8 cellular contexts compared by ENCODE assay signal in the genomic region with DNA sequence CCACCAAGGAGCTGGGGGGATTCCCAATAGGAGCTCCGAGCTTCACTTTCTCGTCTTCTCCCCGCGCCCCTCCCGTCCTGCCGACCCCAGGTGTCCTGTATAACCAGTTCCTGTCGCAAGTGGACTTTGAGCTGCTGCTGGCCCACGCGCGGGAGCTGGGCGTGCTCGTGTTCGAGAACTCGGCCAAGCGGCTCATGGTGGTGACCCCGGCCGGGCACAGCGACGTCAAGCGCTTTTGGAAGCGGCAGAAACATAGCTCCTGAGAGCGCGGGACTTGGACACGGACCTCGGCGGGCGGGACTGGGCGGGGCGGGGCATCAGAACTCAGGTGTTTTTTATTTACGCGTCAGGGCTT. TPM values are rescaled to one million over a fixed set of nuclear protein-coding genes. Genes with fewer than 3 reads are reported as not detected.
A peak's percentile ranks its signal among the peaks of the same experiment; 100 is the strongest.
DNase-seq lines count a peak whose midpoint lies in the region; ATAC-seq, FAIRE-seq and TF ChIP-seq lines count a peak whose summit lies in the region.

No MANE protein-coding gene starts in this region.

- H3K4me3 ChIP-seq in H7 (ENCODE audit: insufficient read depth, low read depth, low read length) (peak overlapping the region; percentile 62), right cardiac atrium (ENCODE audit: low read length) (peak overlapping the region; percentile 37)

- no peaks in the 10 kb centered on the region for H3K27me3 ChIP-seq in H7 (ENCODE audit: control insufficient read depth, insufficient read depth, low read length)
- H3K27me3 ChIP-seq in right cardiac atrium (ENCODE audit: control insufficient read depth, insufficient read depth), result no peaks in the 10 kb centered on the region

- TF ChIP-seq POLR2A in GM12892 (IDR thresholded peaks at IDR 0.05; ENCODE audit: low read depth, low read length), result no peak

- ATAC-seq in WTC11 (peak; percentile 38), right cardiac atrium (peak; percentile 55 to 56), HG02798 (IDR thresholded peaks at IDR 0.05; ENCODE audit: poor library complexity, unreplicated experiment) (no peak)

- POLR2A ChIA-PET in WTC11 (lab: Charles Lee), result interaction anchor here (0.5 to 2.2 kb wide), 9 partner anchors 13 to 258 kb away, joined by 3 to 12 read pairs (median 4); no protein-coding TSS in a partner anchor

- intact Hi-C loops in right cardiac atrium (cut with DNase I), result loop anchor here in 3 of 4 donors (2.0 to 10.0 kb wide), 3 partner anchors 155 to 169 kb away; a partner anchor contains a TSS

- peak overlapping the region; percentile 90 for H3K4me3 Mint-ChIP-seq in WTC11

- H3K27ac ChIP-seq in right cardiac atrium (ENCODE audit: low read length), result peak overlapping the region; percentile 71

- peaks cover 27% of the 10 kb centered on the region for H3K4me1 Mint-ChIP-seq in WTC11

- peaks cover 21% of the 10 kb centered on the region for H3K36me3 ChIP-seq in H7 (replicated peaks; ENCODE audit: control insufficient read depth, insufficient read depth, low read length)

- 5% methylated on average over 31 of the region's 31 CpGs for WGBS in right cardiac atrium

- no peaks in the 10 kb centered on the region for H3K9me3 ChIP-seq in right cardiac atrium (ENCODE audit: control insufficient read depth, low read length)

- H3K36me3 Mint-ChIP-seq in WTC11, result peaks cover 46% of the 10 kb centered on the region

- peaks cover 5% of the 10 kb centered on the region for H3K4me1 ChIP-seq in right cardiac atrium (ENCODE audit: control insufficient read depth, insufficient read depth, low read length)

- DNase-seq in H7 (no peak), WTC11 (ENCODE audit: low spot score) (no peak), right cardiac atrium (no peak), smooth muscle cell of the brain vasculature (ENCODE audit: low read depth, low spot score) (peak; percentile 28), urothelium cell line (ENCODE audit: low spot score) (no peak), GM12892 (ENCODE audit: insufficient read length) (no peak), GF-D8 (lab: John Stamatoyannopoulos, UW) (no peak)

- CTCF ChIA-PET in WTC11 (lab: Charles Lee), result interaction anchor here (0.6 to 6.4 kb wide), 43 partner anchors 12 to 503 kb away, joined by 3 to 124 read pairs (median 4); a partner anchor contains a TSS

- TF ChIP-seq CTCF in WTC11 (IDR thresholded peaks at IDR 0.05), result no peak

- no peak for FAIRE-seq in urothelium cell line (lab: Jason Lieb, UNC)
- FAIRE-seq in GM12892 (lab: Jason Lieb, UNC), result no peak

- H3K27me3 Mint-ChIP-seq in WTC11 (ENCODE audit: low read depth), result no peaks in the 10 kb centered on the region

- H3K9me3 Mint-ChIP-seq in WTC11, result no peaks in the 10 kb centered on the region

- H3K27ac Mint-ChIP-seq in WTC11, result peak overlapping the region; percentile 25

TF ChIP-seq in WTC11, 78 proteins besides CTCF, POLR2A, EP300 and RAD21 (continues in another document):
- TF ChIP-seq, protein P1, sequence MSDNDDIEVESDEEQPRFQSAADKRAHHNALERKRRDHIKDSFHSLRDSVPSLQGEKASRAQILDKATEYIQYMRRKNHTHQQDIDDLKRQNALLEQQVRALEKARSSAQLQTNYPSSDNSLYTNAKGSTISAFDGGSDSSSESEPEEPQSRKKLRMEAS (CRISPR knock-in tag; IDR thresholded peaks at IDR 0.05), result no peak
- TF ChIP-seq, protein P2, sequence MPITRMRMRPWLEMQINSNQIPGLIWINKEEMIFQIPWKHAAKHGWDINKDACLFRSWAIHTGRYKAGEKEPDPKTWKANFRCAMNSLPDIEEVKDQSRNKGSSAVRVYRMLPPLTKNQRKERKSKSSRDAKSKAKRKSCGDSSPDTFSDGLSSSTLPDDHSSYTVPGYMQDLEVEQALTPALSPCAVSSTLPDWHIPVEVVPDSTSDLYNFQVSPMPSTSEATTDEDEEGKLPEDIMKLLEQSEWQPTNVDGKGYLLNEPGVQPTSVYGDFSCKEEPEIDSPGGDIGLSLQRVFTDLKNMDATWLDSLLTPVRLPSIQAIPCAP (CRISPR knock-in tag; IDR thresholded peaks at IDR 0.05), result no peak
- TF ChIP-seq FOXK1 (CRISPR knock-in tag; IDR thresholded peaks at IDR 0.05) (no peak), NR2C2 (CRISPR knock-in tag; IDR thresholded peaks at IDR 0.05) (no peak), ETV6 (CRISPR knock-in tag; IDR thresholded peaks at IDR 0.05) (no peak), ZNF396 (CRISPR knock-in tag; IDR thresholded peaks at IDR 0.05; ENCODE audit: borderline replicate concordance) (no peak), ATF1 (CRISPR knock-in tag; IDR thresholded peaks at IDR 0.05) (no peak), ZNF263 (CRISPR knock-in tag; IDR thresholded peaks at IDR 0.05; ENCODE audit: low read depth) (no peak)
- TF ChIP-seq, protein P3, sequence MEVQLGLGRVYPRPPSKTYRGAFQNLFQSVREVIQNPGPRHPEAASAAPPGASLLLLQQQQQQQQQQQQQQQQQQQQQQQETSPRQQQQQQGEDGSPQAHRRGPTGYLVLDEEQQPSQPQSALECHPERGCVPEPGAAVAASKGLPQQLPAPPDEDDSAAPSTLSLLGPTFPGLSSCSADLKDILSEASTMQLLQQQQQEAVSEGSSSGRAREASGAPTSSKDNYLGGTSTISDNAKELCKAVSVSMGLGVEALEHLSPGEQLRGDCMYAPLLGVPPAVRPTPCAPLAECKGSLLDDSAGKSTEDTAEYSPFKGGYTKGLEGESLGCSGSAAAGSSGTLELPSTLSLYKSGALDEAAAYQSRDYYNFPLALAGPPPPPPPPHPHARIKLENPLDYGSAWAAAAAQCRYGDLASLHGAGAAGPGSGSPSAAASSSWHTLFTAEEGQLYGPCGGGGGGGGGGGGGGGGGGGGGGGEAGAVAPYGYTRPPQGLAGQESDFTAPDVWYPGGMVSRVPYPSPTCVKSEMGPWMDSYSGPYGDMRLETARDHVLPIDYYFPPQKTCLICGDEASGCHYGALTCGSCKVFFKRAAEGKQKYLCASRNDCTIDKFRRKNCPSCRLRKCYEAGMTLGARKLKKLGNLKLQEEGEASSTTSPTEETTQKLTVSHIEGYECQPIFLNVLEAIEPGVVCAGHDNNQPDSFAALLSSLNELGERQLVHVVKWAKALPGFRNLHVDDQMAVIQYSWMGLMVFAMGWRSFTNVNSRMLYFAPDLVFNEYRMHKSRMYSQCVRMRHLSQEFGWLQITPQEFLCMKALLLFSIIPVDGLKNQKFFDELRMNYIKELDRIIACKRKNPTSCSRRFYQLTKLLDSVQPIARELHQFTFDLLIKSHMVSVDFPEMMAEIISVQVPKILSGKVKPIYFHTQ (CRISPR knock-in tag; IDR thresholded peaks at IDR 0.05), result no peak
- TF ChIP-seq, protein P4, sequence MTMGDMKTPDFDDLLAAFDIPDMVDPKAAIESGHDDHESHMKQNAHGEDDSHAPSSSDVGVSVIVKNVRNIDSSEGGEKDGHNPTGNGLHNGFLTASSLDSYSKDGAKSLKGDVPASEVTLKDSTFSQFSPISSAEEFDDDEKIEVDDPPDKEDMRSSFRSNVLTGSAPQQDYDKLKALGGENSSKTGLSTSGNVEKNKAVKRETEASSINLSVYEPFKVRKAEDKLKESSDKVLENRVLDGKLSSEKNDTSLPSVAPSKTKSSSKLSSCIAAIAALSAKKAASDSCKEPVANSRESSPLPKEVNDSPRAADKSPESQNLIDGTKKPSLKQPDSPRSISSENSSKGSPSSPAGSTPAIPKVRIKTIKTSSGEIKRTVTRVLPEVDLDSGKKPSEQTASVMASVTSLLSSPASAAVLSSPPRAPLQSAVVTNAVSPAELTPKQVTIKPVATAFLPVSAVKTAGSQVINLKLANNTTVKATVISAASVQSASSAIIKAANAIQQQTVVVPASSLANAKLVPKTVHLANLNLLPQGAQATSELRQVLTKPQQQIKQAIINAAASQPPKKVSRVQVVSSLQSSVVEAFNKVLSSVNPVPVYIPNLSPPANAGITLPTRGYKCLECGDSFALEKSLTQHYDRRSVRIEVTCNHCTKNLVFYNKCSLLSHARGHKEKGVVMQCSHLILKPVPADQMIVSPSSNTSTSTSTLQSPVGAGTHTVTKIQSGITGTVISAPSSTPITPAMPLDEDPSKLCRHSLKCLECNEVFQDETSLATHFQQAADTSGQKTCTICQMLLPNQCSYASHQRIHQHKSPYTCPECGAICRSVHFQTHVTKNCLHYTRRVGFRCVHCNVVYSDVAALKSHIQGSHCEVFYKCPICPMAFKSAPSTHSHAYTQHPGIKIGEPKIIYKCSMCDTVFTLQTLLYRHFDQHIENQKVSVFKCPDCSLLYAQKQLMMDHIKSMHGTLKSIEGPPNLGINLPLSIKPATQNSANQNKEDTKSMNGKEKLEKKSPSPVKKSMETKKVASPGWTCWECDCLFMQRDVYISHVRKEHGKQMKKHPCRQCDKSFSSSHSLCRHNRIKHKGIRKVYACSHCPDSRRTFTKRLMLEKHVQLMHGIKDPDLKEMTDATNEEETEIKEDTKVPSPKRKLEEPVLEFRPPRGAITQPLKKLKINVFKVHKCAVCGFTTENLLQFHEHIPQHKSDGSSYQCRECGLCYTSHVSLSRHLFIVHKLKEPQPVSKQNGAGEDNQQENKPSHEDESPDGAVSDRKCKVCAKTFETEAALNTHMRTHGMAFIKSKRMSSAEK (CRISPR knock-in tag; IDR thresholded peaks at IDR 0.05; ENCODE audit: borderline replicate concordance), result no peak

RNA-seq across cellular contexts. Expression of a gene that starts 0.3 kb away (rescaled TPM):
- 54.4 and 60.5 TPM in 2 replicates for total RNA-seq in H7 (2014; rRNA removed; shearing (Covaris generic))
- total RNA-seq in WTC11 (2021) (65.6 to 74.1 TPM (median 69.9 TPM) in 3 replicates), right cardiac atrium (10 to 100 TPM; 14.8 to 20.8 (median 16.9) TPM)
- 14.2 TPM for polyA plus RNA-seq in right cardiac atrium
- 26.5 TPM for polyA plus RNA-seq in GM12892 (2012; ENCODE audit: missing spikeins)

RNA-seq across cellular contexts. Expression of a gene that starts 5.7 kb away (rescaled TPM):
- 30.5 and 30.9 TPM in 2 replicates for total RNA-seq in H7 (2014; rRNA removed; shearing (Covaris generic))
- total RNA-seq in WTC11 (2021) (46.2 to 49.7 TPM (median 49.2 TPM) in 3 replicates), right cardiac atrium (10 to 100 TPM; 13.6 to 29.7 (median 18.2) TPM)
- 10.6 TPM for polyA plus RNA-seq in right cardiac atrium
- polyA plus RNA-seq in GM12892 (2012; ENCODE audit: missing spikeins), result 20.5 TPM

RNA-seq across cellular contexts. Expression of a gene that starts 18.3 kb away (rescaled TPM):
- total RNA-seq in H7 (2014; rRNA removed; shearing (Covaris generic)), result not detected in 2 replicates
- total RNA-seq in WTC11 (2021) (0.66 to 0.80 TPM in 2 of 3 replicates, not detected in the other), right cardiac atrium (under 1 TPM in 1 of 4 donors, not detected in 3; 0.45 TPM)
- polyA plus RNA-seq in right cardiac atrium, result not detected
- polyA plus RNA-seq in GM12892 (2012; ENCODE audit: missing spikeins), result not detected

RNA-seq across cellular contexts. Expression of a gene that starts 27.1 kb away (rescaled TPM):
- total RNA-seq in H7 (2014; rRNA removed; shearing (Covaris generic)), result not detected in 2 replicates
- 0.15 to 0.21 TPM (median 0.18 TPM) in 3 replicates for total RNA-seq in WTC11 (2021)
- total RNA-seq in right cardiac atrium, result not detected
- polyA plus RNA-seq in right cardiac atrium, result not detected
- 0.49 TPM for polyA plus RNA-seq in GM12892 (2012; ENCODE audit: missing spikeins)

RNA-seq across cellular contexts. Expression of a gene that starts 29.4 kb away (rescaled TPM):
- total RNA-seq in H7 (2014; rRNA removed; shearing (Covaris generic)), result 117 and 127 TPM in 2 replicates
- 195 to 230 TPM (median 203 TPM) in 3 replicates for total RNA-seq in WTC11 (2021)
- 100 to 1,000 TPM in 2 of 4 donors, 10 to 100 TPM in 2; 96.2 to 120 (median 100) TPM for total RNA-seq in right cardiac atrium
- 46.9 TPM for polyA plus RNA-seq in right cardiac atrium
- polyA plus RNA-seq in GM12892 (2012; ENCODE audit: missing spikeins), result 7.2 TPM
